ENCODE assay signal across 15 cellular contexts in genomic region chr12:69886101-69886500, GRCh38.
DNase-seq lines count a peak whose midpoint lies in the region; FAIRE-seq and TF ChIP-seq lines count a peak whose summit lies in the region.
"Had no signal": no experiment of that assay in that cellular context is flagged by ENCODE, and none has a peak within 500 bp of the region (broad histone marks: within the 10 kb centered on the region; RNA-seq: fewer than 3 reads in every experiment).

No MANE protein-coding gene starts in this region.

- H3K4me1 Mint-ChIP-seq in osteocyte (ENCODE audit: unreplicated experiment), result peaks cover 14% of the 10 kb centered on the region
- H3K4me1 Mint-ChIP-seq: IgD-negative memory B cell had no signal

- H3K36me3 ChIP-seq in bronchial epithelial cell (ENCODE audit: control insufficient read depth, insufficient read depth, low read length), result no peaks in the 10 kb centered on the region

- H3K27me3 Mint-ChIP-seq in osteocyte (ENCODE audit: unreplicated experiment), result no peaks in the 10 kb centered on the region
- H3K27me3 Mint-ChIP-seq: IgD-negative memory B cell had no signal

- DNase-seq in DMS 273 treated with DMSO at 0.1 percent for 48 hours (lab: John Stamatoyannopoulos, UW) (peak; percentile 65), NCI-H1694 (lab: John Stamatoyannopoulos, UW) (peak; percentile 70), NCI-H524 treated with DMSO at 0.1 percent for 48 hours (lab: John Stamatoyannopoulos, UW) (peak; percentile 84), bronchial epithelial cell (ENCODE audit: low read depth) (no peak), NCI-H2227 (lab: John Stamatoyannopoulos, UW; ENCODE audit: unreplicated experiment) (no peak), osteocyte (ENCODE audit: extremely low spot score, unreplicated experiment) (no peak), AG20443 (ENCODE audit: low spot score) (no peak), GM10266 (ENCODE audit: extremely low spot score) (no peak)
- DNase-seq: GM23248, NCI-H345, SK-N-SH had no signal

- no peak overlapping the region for H3K4me3 ChIP-seq in bronchial epithelial cell (ENCODE audit: low read depth, low read length)
- H3K4me3 ChIP-seq: A549, GM23248 had no signal

- H3K36me3 Mint-ChIP-seq in osteocyte (ENCODE audit: unreplicated experiment), result no peaks in the 10 kb centered on the region
- H3K36me3 Mint-ChIP-seq: CD14-positive monocyte, IgD-negative memory B cell had no signal

- H3K4me3 Mint-ChIP-seq in osteocyte (ENCODE audit: unreplicated experiment), result no peak overlapping the region
- H3K4me3 Mint-ChIP-seq: IgD-negative memory B cell had no signal

- no peak for TF ChIP-seq CTCF in bronchial epithelial cell (IDR thresholded peaks at IDR 0.05; ENCODE audit: insufficient read depth, low read length, severe bottlenecking)
- TF ChIP-seq CTCF in osteocyte (IDR thresholded peaks at IDR 0.05), result no peak
- TF ChIP-seq CTCF in GM10266 (IDR thresholded peaks at IDR 0.05; ENCODE audit: control insufficient read depth, insufficient read depth, low read depth, missing control alignments), result no peak

- no peaks in the 10 kb centered on the region for H3K27me3 ChIP-seq in bronchial epithelial cell (ENCODE audit: control insufficient read depth, insufficient read depth, low read length)

- no peaks in the 10 kb centered on the region for H3K9me3 Mint-ChIP-seq in osteocyte (ENCODE audit: unreplicated experiment)
- H3K9me3 Mint-ChIP-seq: CD14-positive monocyte, IgD-negative memory B cell had no signal

- H3K27ac Mint-ChIP-seq in osteocyte (ENCODE audit: unreplicated experiment), result no peak overlapping the region
- H3K27ac Mint-ChIP-seq: IgD-negative memory B cell had no signal

- peak; percentile 47 for FAIRE-seq in bronchial epithelial cell (lab: Jason Lieb, UNC)
- FAIRE-seq: A549, G401.6 had no signal

Comparison
In these comparisons a context has a peak if more than half of its experiments do, and no peak if none do; other contexts are left out.
1. DNase-seq: peak in DMS 273 treated with DMSO at 0.1 percent for 48 hours (single experiment), NCI-H1694 (single experiment) and NCI-H524 treated with DMSO at 0.1 percent for 48 hours (single experiment); none in bronchial epithelial cell (single experiment), NCI-H2227 (single experiment), osteocyte (single experiment), AG20443 (single experiment) and GM10266 (single experiment).